In the genomic region with DNA sequence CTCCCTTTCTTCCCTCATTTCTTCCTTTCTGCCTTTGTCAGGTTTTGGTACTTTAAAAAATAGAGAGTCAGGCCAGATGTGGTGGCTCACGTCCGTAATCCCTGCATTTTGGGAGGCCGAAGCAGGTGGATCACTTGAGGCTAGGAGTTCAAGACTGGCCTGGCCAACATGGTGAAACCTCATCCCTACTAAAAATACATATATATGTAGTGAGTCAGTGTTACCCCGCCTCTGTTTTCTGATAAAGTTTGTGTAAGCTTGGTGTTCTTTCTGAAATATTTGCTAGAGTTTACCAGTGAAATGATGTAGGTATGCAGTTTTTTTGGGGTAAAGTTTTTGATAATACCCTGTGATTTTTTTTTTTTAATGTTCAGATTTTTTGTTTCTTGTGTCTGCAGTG, we compare ENCODE assay signal across 9 cellular contexts. TPM values are rescaled to one million over a fixed set of nuclear protein-coding genes. Genes with fewer than 3 reads are reported as not detected.
A peak's percentile ranks its signal among the peaks of the same experiment; 100 is the strongest.
DNase-seq lines count a peak whose midpoint lies in the region; ATAC-seq, FAIRE-seq and TF ChIP-seq lines count a peak whose summit lies in the region.
"Had no signal": no experiment of that assay in that cellular context is flagged by ENCODE, and none has a peak within 500 bp of the region (broad histone marks: within the 10 kb centered on the region; RNA-seq: fewer than 3 reads in every experiment).

No MANE protein-coding gene starts in this region.

- peak overlapping the region; percentile 81 to 89 for H3K27ac ChIP-seq in right atrium auricular region
- peak overlapping the region; percentile 50 for H3K27ac ChIP-seq in keratinocyte (ENCODE audit: control insufficient read depth, insufficient read depth, low read length)
- H3K27ac ChIP-seq in transverse colon: peak overlapping the region in 3 of 4 donors; percentile 74 to 88 (median 76)

- no peaks in the 10 kb centered on the region for H3K79me2 ChIP-seq in keratinocyte (ENCODE audit: control insufficient read depth, insufficient read depth, low read length)

- no peak overlapping the region for H3K4me3 ChIP-seq in right atrium auricular region
- no peak overlapping the region for H3K4me3 ChIP-seq in adipocyte (ENCODE audit: low read length)
- H3K4me3 ChIP-seq in keratinocyte (ENCODE audit: control insufficient read depth in 2 of 3, extremely low read depth in 1 of 3, insufficient read depth in 2 of 3, low read depth in 1 of 3, low read length in 3 of 3): no peak overlapping the region
- H3K4me3 ChIP-seq in transverse colon: no peak overlapping the region

- H3K9me3 ChIP-seq in right atrium auricular region: peaks cover 0 to 17% of the 10 kb centered on the region in 2 donors
- H3K9me3 ChIP-seq in adipocyte (ENCODE audit: control insufficient read depth, low read length): peaks cover 19% of the 10 kb centered on the region
- H3K9me3 ChIP-seq in keratinocyte (ENCODE audit: control insufficient read depth, low read depth, low read length): peaks cover 2% of the 10 kb centered on the region
- peaks cover 0 to 9% of the 10 kb centered on the region in 2 donors for H3K9me3 ChIP-seq in transverse colon

- peaks cover 67% of the 10 kb centered on the region for H3K36me3 Mint-ChIP-seq in activated CD4-positive, alpha-beta T cell treated with anti-CD3 and anti-CD28 coated beads, Interleukin-2, amount 10 ng/mL, durations not matched to agents 7 days and 5 days (ENCODE audit: low read depth)
- peaks cover 45% of the 10 kb centered on the region for H3K36me3 Mint-ChIP-seq in activated CD8-positive, alpha-beta memory T cell treated with anti-CD3 and anti-CD28 coated beads, Interleukin-2, amount 10 ng/mL, durations not matched to agents 7 days and 5 days

- H4K20me1 ChIP-seq in keratinocyte (ENCODE audit: control insufficient read depth, extremely low read depth, insufficient read depth, low read length): no peaks in the 10 kb centered on the region

- dilution Hi-C loops in keratinocyte (cut with MboI; ENCODE audit: extremely low pct_ligation_motif_present, low sequenced_read_pairs): no loop called here

- TF ChIP-seq POLR2A in transverse colon (IDR thresholded peaks at IDR 0.05): no peak

- DNase-seq in right atrium auricular region (ENCODE audit: low spot score): no peak
- DNase-seq in Right ventricle myocardium inferior (ENCODE audit: missing footprints): no peak
- DNase-seq in adipocyte (ENCODE audit: low read depth): peak; percentile 57
- DNase-seq in keratinocyte (ENCODE audit: low read depth, low spot score): no peak
- no peak for DNase-seq in transverse colon
- DNase-seq in activated CD4-positive, alpha-beta T cell treated with anti-CD3 and anti-CD28 coated beads for 4 hours: no peak
- no peak for DNase-seq in activated CD4-positive, alpha-beta T cell treated with anti-CD3 and anti-CD28 coated beads, Interleukin-2, amount 10 ng/mL, durations not matched to agents 7 days and 5 days
- no peak for DNase-seq in activated CD8-positive, alpha-beta memory T cell treated with anti-CD3 and anti-CD28 coated beads, Interleukin-2, amount 10 ng/mL, durations not matched to agents 7 days and 5 days
- DNase-seq: NCI-H2081 treated with DMSO at 0.1 percent for 48 hours had no signal

- POLR2A ChIA-PET in activated CD4-positive, alpha-beta T cell treated with anti-CD3 and anti-CD28 coated beads, Interleukin-2, amount 10 ng/mL, durations not matched to agents 7 days and 5 days (lab: Charles Lee): no interaction called here

- H3K27ac Mint-ChIP-seq in activated CD4-positive, alpha-beta T cell treated with anti-CD3 and anti-CD28 coated beads, Interleukin-2, amount 10 ng/mL, durations not matched to agents 7 days and 5 days: no peak overlapping the region
- no peak overlapping the region for H3K27ac Mint-ChIP-seq in activated CD8-positive, alpha-beta memory T cell treated with anti-CD3 and anti-CD28 coated beads, Interleukin-2, amount 10 ng/mL, durations not matched to agents 7 days and 5 days

- H3K4me2 ChIP-seq in keratinocyte (ENCODE audit: control insufficient read depth, extremely low read depth, insufficient read depth, low read depth, low read length): peak overlapping the region; percentile 30

- CTCF ChIA-PET in activated CD4-positive, alpha-beta T cell treated with anti-CD3 and anti-CD28 coated beads, Interleukin-2, amount 10 ng/mL, durations not matched to agents 7 days and 5 days (lab: Charles Lee): interaction anchor here (0.7 to 1.5 kb wide), 2 partner anchors 15 to 566 kb away, joined by 3 to 4 read pairs; no protein-coding TSS in a partner anchor
- CTCF ChIA-PET in activated CD8-positive, alpha-beta memory T cell treated with anti-CD3 and anti-CD28 coated beads, Interleukin-2, amount 10 ng/mL, durations not matched to agents 7 days and 5 days (lab: Charles Lee): interaction anchor here (1.0 to 1.3 kb wide), 2 partner anchors 12 to 30 kb away, joined by 4 read pairs; no protein-coding TSS in a partner anchor

- 94 to 96% methylated on average over 2 to 4 of the region's 4 CpGs for WGBS in transverse colon (ENCODE audit: low coverage in 1 of 2), 2 donors

- intact Hi-C loops in Right ventricle myocardium inferior (cut with DNase I) (no loop called here), transverse colon (cut with DNase I; ENCODE audit: low total_unique reads) (no loop called here)

- H3K4me3 Mint-ChIP-seq in activated CD4-positive, alpha-beta T cell treated with anti-CD3 and anti-CD28 coated beads, Interleukin-2, amount 10 ng/mL, durations not matched to agents 7 days and 5 days: no peak overlapping the region
- H3K4me3 Mint-ChIP-seq in activated CD8-positive, alpha-beta memory T cell treated with anti-CD3 and anti-CD28 coated beads, Interleukin-2, amount 10 ng/mL, durations not matched to agents 7 days and 5 days: no peak overlapping the region

- H3K27me3 Mint-ChIP-seq in activated CD4-positive, alpha-beta T cell treated with anti-CD3 and anti-CD28 coated beads, Interleukin-2, amount 10 ng/mL, durations not matched to agents 7 days and 5 days: no peaks in the 10 kb centered on the region
- no peaks in the 10 kb centered on the region for H3K27me3 Mint-ChIP-seq in activated CD8-positive, alpha-beta memory T cell treated with anti-CD3 and anti-CD28 coated beads, Interleukin-2, amount 10 ng/mL, durations not matched to agents 7 days and 5 days

- TF ChIP-seq CTCF in right atrium auricular region (IDR thresholded peaks at IDR 0.05) (no peak), keratinocyte (optimal IDR thresholded peaks at IDR 0.05 in 1 of 3, IDR thresholded peaks at IDR 0.05 in 1 of 3, conservative IDR thresholded peaks at IDR 0.05 in 1 of 3; ENCODE audit: extremely low read depth in 1 of 3, insufficient read depth in 2 of 3, low read length in 3 of 3) (no peak), transverse colon (IDR thresholded peaks at IDR 0.05) (no peak)

- H2AFZ ChIP-seq in keratinocyte (ENCODE audit: control insufficient read depth, low read length): no peak overlapping the region

- no peaks in the 10 kb centered on the region for H3K9me1 ChIP-seq in keratinocyte (ENCODE audit: control insufficient read depth, extremely low read depth, insufficient read depth, low read length)

- no peak for ATAC-seq in Right ventricle myocardium inferior
- ATAC-seq in activated CD8-positive, alpha-beta memory T cell treated with anti-CD3 and anti-CD28 coated beads, Interleukin-2, amount 10 ng/mL, durations not matched to agents 7 days and 5 days: no peak

- H3K27me3 ChIP-seq in right atrium auricular region (no peaks in the 10 kb centered on the region), adipocyte (replicated peaks; ENCODE audit: control insufficient read depth, insufficient read depth, low read length) (no peaks in the 10 kb centered on the region), keratinocyte (ENCODE audit: control insufficient read depth, extremely low read depth, insufficient read depth, low read length) (no peaks in the 10 kb centered on the region), transverse colon (no peaks in the 10 kb centered on the region)

- no peak for TF ChIP-seq EP300 in transverse colon (IDR thresholded peaks at IDR 0.05; ENCODE audit: low read depth)

- in situ Hi-C loops in transverse colon (cut with MboI; ENCODE audit: low pct_ligation_motif_present in 1 of 4, low pct_unique_long_range_greater_than_20kb in 1 of 4, low sequenced_read_pairs in 3 of 4): no loop called here

- H3K4me1 Mint-ChIP-seq in activated CD4-positive, alpha-beta T cell treated with anti-CD3 and anti-CD28 coated beads, Interleukin-2, amount 10 ng/mL, durations not matched to agents 7 days and 5 days: peaks cover 89% of the 10 kb centered on the region
- peaks cover 78% of the 10 kb centered on the region for H3K4me1 Mint-ChIP-seq in activated CD8-positive, alpha-beta memory T cell treated with anti-CD3 and anti-CD28 coated beads, Interleukin-2, amount 10 ng/mL, durations not matched to agents 7 days and 5 days

- FAIRE-seq in keratinocyte (lab: Jason Lieb, UNC): no peak

- no peaks in the 10 kb centered on the region for H3K36me3 ChIP-seq in right atrium auricular region
- peaks cover 4% of the 10 kb centered on the region for H3K36me3 ChIP-seq in adipocyte (ENCODE audit: control insufficient read depth, insufficient read depth, low read length, severe bottlenecking)
- peaks cover 0 to 7% of the 10 kb centered on the region in 2 experiments for H3K36me3 ChIP-seq in keratinocyte (ENCODE audit: control insufficient read depth in 2 of 2, extremely low read depth in 1 of 2, insufficient read depth in 2 of 2, low read length in 2 of 2)
- H3K36me3 ChIP-seq in transverse colon: no peaks in the 10 kb centered on the region

- H3K9ac ChIP-seq in adipocyte (ENCODE audit: low read length): no peak overlapping the region
- H3K9ac ChIP-seq in keratinocyte (ENCODE audit: control insufficient read depth, extremely low read depth, insufficient read depth, low read length): no peak overlapping the region

- H3K9me3 Mint-ChIP-seq in activated CD4-positive, alpha-beta T cell treated with anti-CD3 and anti-CD28 coated beads, Interleukin-2, amount 10 ng/mL, durations not matched to agents 7 days and 5 days: peaks cover 11% of the 10 kb centered on the region
- peaks cover 13% of the 10 kb centered on the region for H3K9me3 Mint-ChIP-seq in activated CD8-positive, alpha-beta memory T cell treated with anti-CD3 and anti-CD28 coated beads, Interleukin-2, amount 10 ng/mL, durations not matched to agents 7 days and 5 days (ENCODE audit: low read depth)

- H3K4me1 ChIP-seq in right atrium auricular region (peaks cover 0 to 55% of the 10 kb centered on the region in 2 donors), adipocyte (ENCODE audit: control insufficient read depth, insufficient read depth, low read length) (peaks cover 33% of the 10 kb centered on the region), keratinocyte (ENCODE audit: control insufficient read depth, extremely low read depth, insufficient read depth, low read length) (peaks cover 30% of the 10 kb centered on the region), transverse colon (peaks cover 22 to 82% (median 58%) of the 10 kb centered on the region in 4 donors)

RNA-seq across cellular contexts. Expression of a gene that starts 58.8 kb away (rescaled TPM):
- total RNA-seq in right atrium auricular region: 10 to 100 TPM; 18.4 to 40.1 TPM
- total RNA-seq in Right ventricle myocardium inferior: 29.2 TPM
- polyA plus RNA-seq in keratinocyte: 2.2 to 6.1 TPM (median 5.3 TPM) in 3 replicates
- polyA plus RNA-seq in keratinocyte (2011; ENCODE audit: low read depth): 2.0 TPM
- 3.0 and 5.1 TPM in 2 replicates for polyA plus RNA-seq in keratinocyte (2011; cell fraction: cytosol; rRNA removed)
- 14.8 and 20.8 TPM in 2 replicates for polyA plus RNA-seq in keratinocyte (2011; cell fraction: nucleus; rRNA removed)
- polyA plus RNA-seq in keratinocyte (2012; ENCODE audit: low replicate concordance): 1.9 and 4.1 TPM in 2 replicates
- 10.1 to 23.9 TPM (median 20.4 TPM) in 3 replicates for polyA minus RNA-seq in keratinocyte
- 7.9 TPM for polyA minus RNA-seq in keratinocyte (2011; cell fraction: cytosol; rRNA and poly(A)+ RNA removed)
- 3.6 and 8.8 TPM in 2 replicates for polyA minus RNA-seq in keratinocyte (2011; cell fraction: nucleus; rRNA and poly(A)+ RNA removed)
- total RNA-seq in transverse colon: 100 to 1,000 TPM in 1 of 4 donors, 10 to 100 TPM in 3; 55.7 to 166 (median 91.5) TPM
- total RNA-seq in activated CD4-positive, alpha-beta T cell treated with anti-CD3 and anti-CD28 coated beads, Interleukin-2, amount 10 ng/mL, durations not matched to agents 7 days and 5 days: 10 to 100 TPM; 84.1 to 97.5 TPM
- total RNA-seq in activated CD8-positive, alpha-beta memory T cell treated with anti-CD3 and anti-CD28 coated beads, Interleukin-2, amount 10 ng/mL, durations not matched to agents 7 days and 5 days: 10 to 100 TPM; 42.3 to 92.4 TPM
